Comparison of ENCODE assay signal across 16 cellular contexts in the genomic region with DNA sequence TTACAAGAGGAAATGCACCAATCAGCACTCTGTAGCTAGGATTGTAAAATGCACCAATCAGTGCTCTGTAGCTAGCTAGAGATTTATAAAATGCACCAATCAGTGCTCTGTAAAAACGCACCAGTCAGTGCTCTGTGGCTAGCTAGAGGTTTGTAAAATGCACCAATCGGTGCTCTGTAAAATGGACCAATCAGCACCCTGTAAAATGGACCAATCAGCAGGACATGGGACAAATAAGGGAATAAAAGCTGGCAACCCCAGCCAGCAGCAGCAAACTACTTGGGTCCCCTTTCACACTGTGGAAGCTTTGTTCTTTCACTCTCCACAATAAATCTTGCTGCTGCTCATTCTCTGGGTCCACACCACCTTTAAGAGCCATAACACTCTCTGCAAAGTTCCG. TPM values are rescaled to one million over a fixed set of nuclear protein-coding genes. Genes with fewer than 3 reads are reported as not detected.
"Had no signal": no experiment of that assay in that cellular context is flagged by ENCODE, and none has a peak within 500 bp of the region (broad histone marks: within the 10 kb centered on the region; RNA-seq: fewer than 3 reads in every experiment).

No MANE protein-coding gene starts in this region.

RNA-seq across cellular contexts. Expression of a gene that starts 35.5 kb away (rescaled TPM):
- total RNA-seq: foreskin keratinocyte had no signal

RNA-seq across cellular contexts. Expression of a gene that starts 36.7 kb away (rescaled TPM):
- total RNA-seq: activated CD8-positive, alpha-beta memory T cell treated with anti-CD3 and anti-CD28 coated beads for 36 hours; activated CD8-positive, alpha-beta memory T cell treated with anti-CD3 and anti-CD28 coated beads, Interleukin-2, amount 10 ng/mL, durations not matched to agents 7 days and 5 days; activated CD8-positive, alpha-beta T cell treated with anti-CD3 and anti-CD28 coated beads, Interleukin-2, amount 10 ng/mL, durations not matched to agents 7 days and 5 days; activated naive CD4-positive, alpha-beta T cell treated with anti-CD3 and anti-CD28 coated beads, Interleukin-2, amount 50 U/mL, for 72 hours; activated T-helper 1 cell treated with anti-CD3 and anti-CD28 coated beads, Interleukin-12 subunit alpha, Interleukin-12 subunit beta, Interleukin-2, Interleukin-4 antibody, amounts not matched to agents 30 ng/mL and 10 ng/mL and 1 ng/mL, durations not matched to agents 14 hours and 24 hours and 36 hours; activated T-helper 2 cell treated with anti-CD3 and anti-CD28 coated beads, Interferon-gamma antibody, Interleukin-2, Interleukin-4, amounts not matched to agents 10 μg/mL and 5 μg/mL and 100 μg/mL, durations not matched to agents 14 hours and 24 hours and 36 hours; adrenal gland; aorta; body of pancreas; chondrocyte; dermis blood vessel endothelial cell; esophagus muscularis mucosa; foreskin keratinocyte; gastrocnemius medialis; heart left ventricle; T-helper 1 cell treated with Interleukin-12 subunit alpha and Interleukin-12 subunit beta and Interleukin-4 antibody, amounts not matched to agents 30 ng/mL and 1 ng/mL, for 36 hours had no signal
- polyA plus RNA-seq: adrenal gland, aorta, foreskin keratinocyte, heart left ventricle had no signal
